ENCODE assay signal across 31 cellular contexts in genomic region chr1:17097125-17097524, GRCh38. TPM values are rescaled to one million over a fixed set of nuclear protein-coding genes. Genes with fewer than 3 reads are reported as not detected.
DNase-seq lines count a peak whose midpoint lies in the region; ATAC-seq, FAIRE-seq and TF ChIP-seq lines count a peak whose summit lies in the region.
"Had no signal": no experiment of that assay in that cellular context is flagged by ENCODE, and none has a peak within 500 bp of the region (broad histone marks: within the 10 kb centered on the region; RNA-seq: fewer than 3 reads in every experiment).

No MANE protein-coding gene starts in this region.

- no peak overlapping the region; a peak in 1 of 22 replicates for H3K9ac ChIP-seq in BLaER1 treated with 17β-estradiol and CSF1 and Interleukin-3, amounts not matched to agents 10 nM and 100 nM
- H3K9ac ChIP-seq in HepG2 (ENCODE audit: insufficient read depth, low read depth, low read length) = no peak overlapping the region

- H4K20me1 ChIP-seq in BLaER1 treated with 17β-estradiol and CSF1 and Interleukin-3, amounts not matched to agents 10 nM and 100 nM = no peaks in the 10 kb centered on the region; a peak in 1 of 22 replicates
- no peaks in the 10 kb centered on the region for H4K20me1 ChIP-seq in HepG2 (ENCODE audit: insufficient read depth, low read length)

- H3K79me2 ChIP-seq in HepG2 (ENCODE audit: insufficient read depth, low read length) = no peaks in the 10 kb centered on the region
- H3K79me2 ChIP-seq: hepatocyte had no signal

- ATAC-seq in HepG2 (peak; percentile 55), pancreas (no peak)
- ATAC-seq: activated CD8-positive, alpha-beta T cell treated with anti-CD3 and anti-CD28 coated beads, Interleukin-2, amount 10 ng/mL, durations not matched to agents 7 days and 5 days; left lobe of liver; right cardiac atrium had no signal

- 23% methylated on average over 6 of the region's 9 CpGs for WGBS in HepG2 (ENCODE audit: low lambda C conversion rate)
- 25 to 71% (median 35%) methylated on average over 9 of the region's 9 CpGs for WGBS in small intestine, 3 donors
- 85 to 92% methylated on average over 9 of the region's 9 CpGs for WGBS in pancreas, 2 donors

- H3K4me3 ChIP-seq in BLaER1 treated with 17β-estradiol and CSF1 and Interleukin-3, amounts not matched to agents 10 nM and 100 nM = no peak overlapping the region
- H3K4me3 ChIP-seq in HepG2 (replicated peaks in 1 of 3; ENCODE audit: insufficient read depth in 1 of 3, low read depth in 2 of 3, low read length in 3 of 3) (no peak overlapping the region), small intestine (ENCODE audit: low read depth in 1 of 2, low read length in 2 of 2) (no peak overlapping the region), pancreas (no peak overlapping the region)
- H3K4me3 ChIP-seq: hepatocyte, transverse colon had no signal

- peak overlapping the region in 8 of 11 experiments; percentile 7 to 85 (median 64); a peak in 8 of 22 replicates for H3K4me2 ChIP-seq in BLaER1 treated with 17β-estradiol and CSF1 and Interleukin-3, amounts not matched to agents 10 nM and 100 nM
- H3K4me2 ChIP-seq in HepG2 (ENCODE audit: low read depth, low read length) = peak overlapping the region; percentile 56; the same call in 1 of the 2 replicates
- H3K4me2 ChIP-seq: hepatocyte had no signal

- TF ChIP-seq CTCF in HepG2 (CRISPR knock-in tag; IDR thresholded peaks at IDR 0.05) = no peak
- TF ChIP-seq CTCF in pancreas (IDR thresholded peaks at IDR 0.05) = no peak

- TF ChIP-seq RAD21 in HepG2 (CRISPR knock-in tag; IDR thresholded peaks at IDR 0.05) = no peak

- H3K4me1 ChIP-seq in BLaER1 treated with 17β-estradiol and CSF1 and Interleukin-3, amounts not matched to agents 10 nM and 100 nM = peaks cover 27 to 67% (median 61%) of the 10 kb centered on the region in 10 experiments
- H3K4me1 ChIP-seq in HepG2 (ENCODE audit: insufficient read depth, low read length) (peaks cover 20% of the 10 kb centered on the region), small intestine (ENCODE audit: control insufficient read depth in 2 of 2, insufficient read depth in 1 of 2, low read depth in 1 of 2, low read length in 1 of 2) (no peaks in the 10 kb centered on the region), pancreas (no peaks in the 10 kb centered on the region)

- intact Hi-C loops in HepG2 (cut with micrococcal nuclease; ENCODE audit: unreplicated experiment) (no loop called here), pancreas (cut with DNase I) (no loop called here)

- in situ Hi-C loops in HepG2 (cut with HindIII; ENCODE audit: extremely low pct_ligation_motif_present, low pct_unique_long_range_greater_than_20kb) = no loop called here

- POLR2A ChIA-PET in HepG2 (lab: Yijun Ruan, JAX) = no interaction called here

- peak overlapping the region in 1 of 11 experiments; percentile 52; a peak in 3 of 22 replicates for H3K27ac ChIP-seq in BLaER1 treated with 17β-estradiol and CSF1 and Interleukin-3, amounts not matched to agents 10 nM and 100 nM
- H3K27ac ChIP-seq in angular gyrus (ENCODE audit: low read depth, low read length) (peak overlapping the region; percentile 80), HepG2 (ENCODE audit: extremely low read length, insufficient read depth, low read length) (no peak overlapping the region), small intestine (ENCODE audit: low read depth in 1 of 2, low read length in 1 of 2) (no peak overlapping the region), pancreas (no peak overlapping the region)
- H3K27ac ChIP-seq: hepatocyte had no signal

- no peak for TF ChIP-seq POLR2A in HepG2 (IDR thresholded peaks at IDR 0.05; ENCODE audit: insufficient read depth in 1 of 2, low read depth in 2 of 2, low read length in 2 of 2)

- FAIRE-seq in HepG2 (lab: Jason Lieb, UNC) (no peak), small intestine (lab: Jason Lieb, UNC) (no peak), pancreas (lab: Jason Lieb, UNC) (no peak)
- FAIRE-seq: A204.1, GM12892 had no signal

- no peak overlapping the region for H2AFZ ChIP-seq in HepG2 (ENCODE audit: low read length)
- H2AFZ ChIP-seq: hepatocyte had no signal

- DNase-seq in HepG2 (ENCODE audit: low spot score) = no peak
- peak; percentile 59 for DNase-seq in small intestine
- no peak for DNase-seq in mesenteric fat pad (ENCODE audit: low spot score)
- DNase-seq in SKM-1 (lab: John Stamatoyannopoulos, UW; ENCODE audit: unreplicated experiment) = no peak
- DNase-seq in activated CD4-positive, alpha-beta T cell treated with anti-CD3 and anti-CD28 coated beads for 4 hours = no peak
- no peak for DNase-seq in pancreas
- DNase-seq: activated CD8-positive, alpha-beta T cell treated with anti-CD3 and anti-CD28 coated beads, Interleukin-2, amount 10 ng/mL, durations not matched to agents 7 days and 5 days; activated naive CD4-positive, alpha-beta T cell treated with anti-CD3 and anti-CD28 coated beads, Interleukin-2, amount 50 U/mL, for 16 hours; activated T-cell treated with anti-CD3 and anti-CD28 coated beads for 4 hours; AML-193; CD8-positive, alpha-beta memory T cell; HCEC 1CT; Kasumi-1; mesenchymal stem cell; NCI-H1436 treated with DMSO at 0.1 percent for 48 hours; NCI-H2081 treated with DMSO at 0.1 percent for 48 hours; NCI-H226; NCI-H526 treated with DMSO at 0.1 percent for 48 hours; posterior cingulate gyrus; right cardiac atrium; SHP77 treated with DMSO at 0.1 percent for 48 hours; stimulated activated CD4-positive, alpha-beta T cell treated with anti-CD3 and anti-CD28 coated beads, Interleukin-12 subunit alpha, Interleukin-12 subunit beta, amount 100 ng/mL, for 4 hours; stimulated activated CD4-positive, alpha-beta T cell treated with anti-CD3 and anti-CD28 coated beads, Interleukin-2, amount 100 ng/mL, for 48 hours; transverse colon had no signal

- CTCF ChIA-PET in HepG2 (lab: Yijun Ruan, JAX; ENCODE audit: low intra/inter-chr PET ratio, low total read pairs) = no interaction called here

- H3K36me3 ChIP-seq in BLaER1 treated with 17β-estradiol and CSF1 and Interleukin-3, amounts not matched to agents 10 nM and 100 nM = peaks cover 0 to 5% (median 0%) of the 10 kb centered on the region in 11 experiments; a peak in 3 of 22 replicates
- H3K36me3 ChIP-seq in HepG2 (replicated peaks in 1 of 2; ENCODE audit: control insufficient read depth in 1 of 2, insufficient read depth in 2 of 2, low read length in 2 of 2) = no peaks in the 10 kb centered on the region
- no peaks in the 10 kb centered on the region for H3K36me3 ChIP-seq in small intestine (ENCODE audit: control insufficient read depth in 2 of 2, insufficient read depth in 2 of 2, low read length in 2 of 2)
- no peaks in the 10 kb centered on the region for H3K36me3 ChIP-seq in pancreas

- no TSS peak for BruUV-seq in HepG2 (replicated peaks; lab: Mats Ljungman, UMichigan)

- H3K9me3 ChIP-seq in BLaER1 treated with 17β-estradiol and CSF1 and Interleukin-3, amounts not matched to agents 10 nM and 100 nM (replicated peaks in 1 of 11) = peaks cover 16 to 21% (median 18%) of the 10 kb centered on the region in 11 experiments
- no peaks in the 10 kb centered on the region for H3K9me3 ChIP-seq in HepG2 (ENCODE audit: low read length)
- no peaks in the 10 kb centered on the region for H3K9me3 ChIP-seq in small intestine (ENCODE audit: control insufficient read depth, low read depth)
- no peaks in the 10 kb centered on the region for H3K9me3 ChIP-seq in pancreas
- H3K9me3 ChIP-seq: transverse colon had no signal

- no peak for TF ChIP-seq EP300 in HepG2 (IDR thresholded peaks at IDR 0.05; ENCODE audit: low read depth in 2 of 2, low read length in 2 of 2)
- no peak for TF ChIP-seq EP300 in HepG2 (CRISPR knock-in tag; IDR thresholded peaks at IDR 0.05; ENCODE audit: borderline replicate concordance)

- H3K27me3 ChIP-seq in BLaER1 treated with 17β-estradiol and CSF1 and Interleukin-3, amounts not matched to agents 10 nM and 100 nM = no peaks in the 10 kb centered on the region
- H3K27me3 ChIP-seq in HepG2 (ENCODE audit: control insufficient read depth in 1 of 2, insufficient read depth in 2 of 2, low read length in 2 of 2) (peaks cover 2 to 26% of the 10 kb centered on the region in 2 experiments; a peak in 3 of 5 replicates), small intestine (ENCODE audit: control insufficient read depth in 2 of 2, insufficient read depth in 2 of 2, low read length in 2 of 2) (no peaks in the 10 kb centered on the region), pancreas (no peaks in the 10 kb centered on the region)
- H3K27me3 ChIP-seq: hepatocyte, transverse colon had no signal

RNA-seq across cellular contexts. Expression of gene PADI2, which starts 22.1 kb away (rescaled TPM):
- not detected in 2 replicates for total RNA-seq in HepG2 (2016; rRNA removed; fragmentation: Illumina TruSeq; extraction: Trizol)
- total RNA-seq in HepG2 (2016; cell fraction: cytosol; rRNA removed; fragmentation: Illumina TruSeq; extraction: Trizol; ENCODE audit: low read depth) = not detected in 2 replicates
- total RNA-seq in HepG2 (2016; cell fraction: insoluble cytoplasmic fraction; rRNA removed; fragmentation: Illumina TruSeq; extraction: Trizol) = not detected in 2 replicates
- total RNA-seq in HepG2 (2016; cell fraction: membrane; rRNA removed; fragmentation: Illumina TruSeq; extraction: Trizol) = not detected in 2 replicates
- total RNA-seq in HepG2 (2016; cell fraction: nucleus; rRNA removed; fragmentation: Illumina TruSeq; extraction: Trizol) = not detected in 2 replicates
- not detected in 2 replicates for polyA plus RNA-seq in HepG2 (2011; rRNA removed)
- polyA plus RNA-seq in HepG2 (2011; cell fraction: cytosol; rRNA removed) = not detected in 2 replicates
- polyA plus RNA-seq in HepG2 (2011; cell fraction: nucleus; rRNA removed) = not detected in 2 replicates
- not detected in 2 replicates for polyA plus RNA-seq in HepG2 (2012)
- polyA plus RNA-seq in HepG2 (2016; cell fraction: cytosol; fragmentation: Illumina TruSeq; extraction: Trizol; ENCODE audit: low read depth) = not detected in 2 replicates
- polyA plus RNA-seq in HepG2 (2016; cell fraction: insoluble cytoplasmic fraction; fragmentation: Illumina TruSeq; extraction: Trizol; ENCODE audit: low read depth) = not detected in 2 replicates
- not detected in 2 replicates for polyA plus RNA-seq in HepG2 (2016; cell fraction: membrane; fragmentation: Illumina TruSeq; extraction: Trizol; ENCODE audit: low read depth)
- polyA plus RNA-seq in HepG2 (2016; cell fraction: nucleus; fragmentation: Illumina TruSeq; extraction: Trizol; ENCODE audit: insufficient read depth, low read depth) = not detected in 2 replicates
- polyA minus RNA-seq in HepG2 (2011; rRNA and poly(A)+ RNA removed; ENCODE audit: low replicate concordance) = 3.2 TPM in 1 of 2 replicates, not detected in the other
- not detected in 2 replicates for polyA minus RNA-seq in HepG2 (2011; cell fraction: cytosol; rRNA and poly(A)+ RNA removed)
- polyA minus RNA-seq in HepG2 (2011; cell fraction: nucleus; rRNA and poly(A)+ RNA removed) = not detected in 2 replicates
- polyA plus RNA-seq in small intestine = under 1 TPM in 2 of 3 donors, not detected in 1; 0.28 to 0.54 TPM
- total RNA-seq in mesenteric fat pad = 4.0 TPM
- total RNA-seq in pancreas = 1 to 10 TPM in 3 of 6 donors, under 1 TPM in 3; 0.42 to 10.0 (median 1.1) TPM
- under 1 TPM; 0.54 to 0.80 TPM for polyA plus RNA-seq in pancreas
- total RNA-seq: activated CD8-positive, alpha-beta T cell treated with anti-CD3 and anti-CD28 coated beads, Interleukin-2, amount 10 ng/mL, durations not matched to agents 7 days and 5 days; CD8-positive, alpha-beta memory T cell; fibroblast of lung had no signal
- polyA plus RNA-seq: CD8-positive, alpha-beta memory T cell had no signal

RNA-seq across cellular contexts. Expression of gene SDHB, which starts 43.3 kb away (rescaled TPM):
- 142 and 174 TPM in 2 replicates for total RNA-seq in HepG2 (2016; rRNA removed; fragmentation: Illumina TruSeq; extraction: Trizol)
- total RNA-seq in HepG2 (2016; cell fraction: cytosol; rRNA removed; fragmentation: Illumina TruSeq; extraction: Trizol; ENCODE audit: low read depth) = 51.4 and 55.9 TPM in 2 replicates
- total RNA-seq in HepG2 (2016; cell fraction: insoluble cytoplasmic fraction; rRNA removed; fragmentation: Illumina TruSeq; extraction: Trizol) = 149 and 181 TPM in 2 replicates
- total RNA-seq in HepG2 (2016; cell fraction: membrane; rRNA removed; fragmentation: Illumina TruSeq; extraction: Trizol) = 63.6 and 75.1 TPM in 2 replicates
- 52.4 and 60.7 TPM in 2 replicates for total RNA-seq in HepG2 (2016; cell fraction: nucleus; rRNA removed; fragmentation: Illumina TruSeq; extraction: Trizol)
- 110 and 136 TPM in 2 replicates for polyA plus RNA-seq in HepG2 (2011; rRNA removed)
- 90.5 and 93.2 TPM in 2 replicates for polyA plus RNA-seq in HepG2 (2011; cell fraction: cytosol; rRNA removed)
- 32.8 and 36.9 TPM in 2 replicates for polyA plus RNA-seq in HepG2 (2011; cell fraction: nucleus; rRNA removed)
- 57.3 and 68.1 TPM in 2 replicates for polyA plus RNA-seq in HepG2 (2012)
- polyA plus RNA-seq in HepG2 (2016; cell fraction: cytosol; fragmentation: Illumina TruSeq; extraction: Trizol; ENCODE audit: low read depth) = 39.4 and 46.4 TPM in 2 replicates
- polyA plus RNA-seq in HepG2 (2016; cell fraction: insoluble cytoplasmic fraction; fragmentation: Illumina TruSeq; extraction: Trizol; ENCODE audit: low read depth) = 164 and 177 TPM in 2 replicates
- polyA plus RNA-seq in HepG2 (2016; cell fraction: membrane; fragmentation: Illumina TruSeq; extraction: Trizol; ENCODE audit: low read depth) = 45.2 and 45.6 TPM in 2 replicates
- polyA plus RNA-seq in HepG2 (2016; cell fraction: nucleus; fragmentation: Illumina TruSeq; extraction: Trizol; ENCODE audit: insufficient read depth, low read depth) = 71.0 and 75.4 TPM in 2 replicates
- 49.9 and 135 TPM in 2 replicates for polyA minus RNA-seq in HepG2 (2011; rRNA and poly(A)+ RNA removed; ENCODE audit: low replicate concordance)
- polyA minus RNA-seq in HepG2 (2011; cell fraction: cytosol; rRNA and poly(A)+ RNA removed) = 48.1 and 57.8 TPM in 2 replicates
- 35.9 and 50.1 TPM in 2 replicates for polyA minus RNA-seq in HepG2 (2011; cell fraction: nucleus; rRNA and poly(A)+ RNA removed)
- polyA plus RNA-seq in small intestine = 100 to 1,000 TPM; 184 to 380 (median 263) TPM
- total RNA-seq in mesenteric fat pad = 113 TPM
- 10 to 100 TPM; 37.5 to 50.7 (median 44.7) TPM for total RNA-seq in pancreas
- 10 to 100 TPM; 28.5 to 50.8 TPM for polyA plus RNA-seq in pancreas
